Comparison of ENCODE assay signal across 29 cellular contexts in genomic region chr13:78572459-78572858, GRCh38.
"Had no signal": no experiment of that assay in that cellular context is flagged by ENCODE, and none has a peak within 500 bp of the region (broad histone marks: within the 10 kb centered on the region; RNA-seq: fewer than 3 reads in every experiment).

No MANE protein-coding gene starts in this region.

- DNase-seq: activated B cell treated with CpG ODN at 0.5 μM for 24 hours; activated CD4-positive, alpha-beta memory T cell treated with anti-CD3 and anti-CD28 coated beads for 36 hours; activated CD4-positive, alpha-beta T cell treated with anti-CD3 and anti-CD28 coated beads for 4 hours; activated CD4-positive, alpha-beta T cell treated with anti-CD3 and anti-CD28 coated beads, Interleukin-2, amount 10 ng/mL, durations not matched to agents 24 days and 14 days; activated CD4-positive, alpha-beta T cell treated with anti-CD3 and anti-CD28 coated beads, Interleukin-2, amount 50 U/mL, for 1 hour; activated CD4-positive, alpha-beta T cell treated with anti-CD3 and anti-CD28 coated beads, Interleukin-2, amount 50 U/mL, for 4 hours; activated CD4-positive, CD25-positive, alpha-beta regulatory T cell treated with anti-CD3 and anti-CD28 coated beads, Interleukin-2, amount 50 U/mL, for 72 hours; activated CD8-positive, alpha-beta memory T cell treated with anti-CD3 and anti-CD28 coated beads, Interleukin-2, amount 50 U/mL, for 4 hours; activated CD8-positive, alpha-beta T cell treated with anti-CD3 and anti-CD28 coated beads for 36 hours; activated effector memory CD4-positive, alpha-beta T cell treated with anti-CD3 and anti-CD28 coated beads, Interleukin-2, amount 50 U/mL, for 16 hours; activated gamma-delta T cell treated with Interleukin-2 at 50 U/mL for 16 hours; activated naive CD4-positive, alpha-beta T cell; activated naive CD4-positive, alpha-beta T cell treated with anti-CD3 and anti-CD28 coated beads for 36 hours; activated naive CD4-positive, alpha-beta T cell treated with anti-CD3 and anti-CD28 coated beads, Interleukin-2, amount 50 U/mL, for 16 hours; activated naive CD8-positive, alpha-beta T cell treated with anti-CD3 and anti-CD28 coated beads for 36 hours; activated T-cell treated with anti-CD3 and anti-CD28 coated beads for 4 hours; activated T-cell treated with anti-CD3 and anti-CD28 coated beads, Interleukin-2, amount 50 U/mL, for 1 hour; activated T-cell treated with anti-CD3 and anti-CD28 coated beads, Interleukin-2, amount 50 U/mL, for 4 hours; activated T-cell treated with anti-CD3 and anti-CD28 coated beads, Interleukin-2, amount 50 U/mL, for 72 hours; adrenal gland; amniotic stem cell; aorta; body of pancreas; brain microvascular endothelial cell; central memory CD4-positive, alpha-beta T cell; T-helper 2 cell; T-helper 9 cell had no signal

- FAIRE-seq: astrocyte, TTC549 had no signal
